Comparison of ENCODE assay signal across 1 cellular context in genomic region chr17:74748529-74749261, GRCh38.
TF ChIP-seq lines count a peak whose summit lies in the region.

Gene NHERF1, plus strand, starts transcription at chr17:74748628. Its CDS starts 219 bp downstream, at chr17:74748847.

TF ChIP-seq in HepG2, 621 proteins besides CTCF, POLR2A, EP300 and RAD21 (continued from another document and continues in another):
- TF ChIP-seq ZSCAN29 (CRISPR knock-in tag; conservative IDR thresholded peaks at IDR 0.05) (no peak), ELF3 (CRISPR knock-in tag; IDR thresholded peaks at IDR 0.05) (no peak), ZNF570 (CRISPR knock-in tag; IDR thresholded peaks at IDR 0.05; ENCODE audit: borderline replicate concordance) (no peak), ZNF703 (CRISPR knock-in tag; IDR thresholded peaks at IDR 0.05; ENCODE audit: borderline replicate concordance) (peak; percentile 64), ZBTB2 (CRISPR knock-in tag; IDR thresholded peaks at IDR 0.05; ENCODE audit: low read depth) (no peak), KDM3A (CRISPR knock-in tag; IDR thresholded peaks at IDR 0.05; ENCODE audit: low read depth) (peak; percentile 88), ZBTB46 (CRISPR knock-in tag; IDR thresholded peaks at IDR 0.05; ENCODE audit: borderline replicate concordance) (no peak), ZNF280D (CRISPR knock-in tag; IDR thresholded peaks at IDR 0.05) (no peak; the same call in 1 of the 2 replicates), AFF4 (CRISPR knock-in tag; IDR thresholded peaks at IDR 0.05) (peak; percentile 98), ZNF503 (CRISPR knock-in tag; IDR thresholded peaks at IDR 0.05) (peak; percentile 84), PCBP2 (optimal IDR thresholded peaks at IDR 0.05; ENCODE audit: low read depth, low read length, poor library complexity, severe bottlenecking) (no peak), SNRNP70 (IDR thresholded peaks at IDR 0.05; ENCODE audit: low read depth, low read length) (no peak), PHB2 (IDR thresholded peaks at IDR 0.05; ENCODE audit: partially characterized antibody) (no peak), UBTF (CRISPR knock-in tag; IDR thresholded peaks at IDR 0.05) (peak; percentile 92), ZNF737 (CRISPR knock-in tag; IDR thresholded peaks at IDR 0.05; ENCODE audit: borderline replicate concordance) (no peak), ZNF451 (CRISPR knock-in tag; IDR thresholded peaks at IDR 0.05) (peak; percentile 88), ZNF777 (CRISPR knock-in tag; IDR thresholded peaks at IDR 0.05) (peak; percentile 17; the same call in 1 of the 2 replicates), ZNF772 (CRISPR knock-in tag; IDR thresholded peaks at IDR 0.05) (peak; percentile 87; the same call in 1 of the 2 replicates), REXO4 (CRISPR knock-in tag; IDR thresholded peaks at IDR 0.05; ENCODE audit: borderline replicate concordance) (no peak), ZNF580 (CRISPR knock-in tag; IDR thresholded peaks at IDR 0.05; ENCODE audit: borderline replicate concordance, low read depth) (peak; percentile 94), NR2F2 (IDR thresholded peaks at IDR 0.05; ENCODE audit: borderline replicate concordance, low read depth) (no peak; the same call in 1 of the 2 replicates), RARG (CRISPR knock-in tag; IDR thresholded peaks at IDR 0.05; ENCODE audit: low read depth) (0 out of 2 replicates have a peak, but pooled peaks have one; percentile 43), HNRNPH1 (optimal IDR thresholded peaks at IDR 0.05; ENCODE audit: low read depth, low read length) (peak; percentile 61), HES4 (CRISPR knock-in tag; IDR thresholded peaks at IDR 0.05; ENCODE audit: borderline replicate concordance) (peak; percentile 94), MNT (IDR thresholded peaks at IDR 0.05) (no peak), NCOA1 (CRISPR knock-in tag; IDR thresholded peaks at IDR 0.05) (peak; percentile 96), EHMT2 (IDR thresholded peaks at IDR 0.05; ENCODE audit: borderline replicate concordance, low read depth, low read length) (no peak), ZNF24 (IDR thresholded peaks at IDR 0.05) (no peak), ARID2 (CRISPR knock-in tag; IDR thresholded peaks at IDR 0.05; ENCODE audit: borderline replicate concordance) (no peak), ZNF263 (CRISPR knock-in tag; IDR thresholded peaks at IDR 0.05) (peak; percentile 61; the same call in 1 of the 2 replicates), ZMAT3 (CRISPR knock-in tag; conservative IDR thresholded peaks at IDR 0.05) (peak; percentile 88; the same call in 1 of the 2 replicates), AGO1 (IDR thresholded peaks at IDR 0.05; ENCODE audit: low read depth, low read length, poor library complexity, severe bottlenecking) (no peak), ZNF775 (CRISPR knock-in tag; IDR thresholded peaks at IDR 0.05; ENCODE audit: borderline replicate concordance) (0 out of 2 replicates have a peak, but pooled peaks have one; percentile 66), ZNF547 (CRISPR knock-in tag; IDR thresholded peaks at IDR 0.05) (peak; percentile 96), ZZZ3 (CRISPR knock-in tag; IDR thresholded peaks at IDR 0.05; ENCODE audit: borderline replicate concordance) (peak; percentile 47; the same call in 1 of the 2 replicates), ZNF781 (CRISPR knock-in tag; IDR thresholded peaks at IDR 0.05; ENCODE audit: borderline replicate concordance, not compliant biosample characterization) (no peak), ZNF180 (CRISPR knock-in tag; IDR thresholded peaks at IDR 0.05; ENCODE audit: borderline replicate concordance, low read depth) (peak; percentile 89; the same call in 1 of the 2 replicates), MYNN (CRISPR knock-in tag; IDR thresholded peaks at IDR 0.05; ENCODE audit: low read depth) (no peak; the same call in 1 of the 2 replicates), TFDP1 (CRISPR knock-in tag; IDR thresholded peaks at IDR 0.05; ENCODE audit: borderline replicate concordance) (0 out of 2 replicates have a peak, but pooled peaks have one; percentile 23), DNMT1 (CRISPR knock-in tag; IDR thresholded peaks at IDR 0.05) (peak; percentile 60; the same call in 1 of the 2 replicates), TERF1 (CRISPR knock-in tag; IDR thresholded peaks at IDR 0.05) (peak; percentile 70; the same call in 1 of the 2 replicates), BRD4 (CRISPR knock-in tag; IDR thresholded peaks at IDR 0.05) (peak; percentile 71; the same call in 1 of the 2 replicates), TOPORS (CRISPR knock-in tag; IDR thresholded peaks at IDR 0.05) (no peak)
